Comparison of ENCODE assay signal across 1 cellular context in the genomic region with DNA sequence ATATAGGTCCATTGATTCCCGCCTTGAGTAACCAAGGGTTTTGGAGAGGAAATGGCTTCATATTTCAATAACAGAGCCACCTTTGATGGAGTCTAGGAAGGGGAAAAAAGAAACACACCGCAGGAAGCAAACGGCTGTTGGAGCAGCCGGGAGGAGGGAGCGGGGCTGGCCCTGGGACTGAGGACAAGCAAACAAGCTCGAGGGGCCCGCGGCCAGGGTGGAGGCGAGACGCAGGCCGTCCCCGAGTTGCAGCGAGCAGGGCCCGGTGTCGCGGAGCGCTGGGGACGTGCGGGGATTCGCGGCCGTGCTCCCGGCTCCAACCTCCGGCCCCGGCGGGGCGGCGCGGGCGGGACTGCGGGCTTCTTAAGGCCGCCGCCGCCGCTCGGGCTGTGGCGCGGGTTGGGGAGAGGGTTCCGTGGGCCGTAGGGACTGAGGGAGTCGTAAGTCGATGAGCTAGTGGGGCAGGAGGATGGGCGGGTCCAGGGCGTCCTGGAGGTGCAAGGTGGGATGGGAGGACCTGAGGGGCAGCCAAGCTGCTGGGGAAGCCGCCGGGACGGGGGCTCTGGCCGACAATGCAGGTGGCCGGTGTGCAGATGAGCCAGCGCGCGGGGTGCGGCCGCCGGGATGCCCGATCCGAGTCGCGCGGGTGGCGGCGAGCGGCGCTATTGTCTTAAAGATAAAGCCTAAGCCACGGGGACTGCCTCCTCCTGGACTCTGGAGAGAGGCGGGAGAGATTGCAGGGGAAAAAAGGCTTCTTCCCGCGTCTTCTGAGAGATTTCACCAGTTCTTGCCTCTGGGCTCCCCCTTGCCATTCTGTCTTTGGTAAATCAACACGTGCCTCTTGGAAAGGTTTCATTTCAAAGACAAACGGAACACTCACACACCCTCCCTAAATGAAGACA.
TF ChIP-seq lines count a peak whose summit lies in the region.

No MANE protein-coding gene starts in this region.

TF ChIP-seq in HepG2, 621 proteins besides CTCF, POLR2A, EP300 and RAD21 (continued from another document and continues in another):
- TF ChIP-seq, protein P1, sequence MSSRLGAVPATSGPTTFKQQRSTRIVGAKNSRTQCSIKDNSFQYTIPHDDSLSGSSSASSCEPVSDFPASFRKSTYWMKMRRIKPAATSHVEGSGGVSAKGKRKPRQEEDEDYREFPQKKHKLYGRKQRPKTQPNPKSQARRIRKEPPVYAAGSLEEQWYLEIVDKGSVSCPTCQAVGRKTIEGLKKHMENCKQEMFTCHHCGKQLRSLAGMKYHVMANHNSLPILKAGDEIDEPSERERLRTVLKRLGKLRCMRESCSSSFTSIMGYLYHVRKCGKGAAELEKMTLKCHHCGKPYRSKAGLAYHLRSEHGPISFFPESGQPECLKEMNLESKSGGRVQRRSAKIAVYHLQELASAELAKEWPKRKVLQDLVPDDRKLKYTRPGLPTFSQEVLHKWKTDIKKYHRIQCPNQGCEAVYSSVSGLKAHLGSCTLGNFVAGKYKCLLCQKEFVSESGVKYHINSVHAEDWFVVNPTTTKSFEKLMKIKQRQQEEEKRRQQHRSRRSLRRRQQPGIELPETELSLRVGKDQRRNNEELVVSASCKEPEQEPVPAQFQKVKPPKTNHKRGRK (CRISPR knock-in tag; IDR thresholded peaks at IDR 0.05) = no peak
- TF ChIP-seq FOXJ3 (CRISPR knock-in tag; IDR thresholded peaks at IDR 0.05; ENCODE audit: borderline replicate concordance) (no peak), XRCC5 (optimal IDR thresholded peaks at IDR 0.05; ENCODE audit: low read length) (peak; percentile 27), ARNT2 (CRISPR knock-in tag; IDR thresholded peaks at IDR 0.05; ENCODE audit: low read depth) (0 out of 2 replicates have a peak, but pooled peaks have one; percentile 45), POLR2AphosphoS2 (IDR thresholded peaks at IDR 0.05; ENCODE audit: low read depth, low read length) (no peak), ZNF446 (CRISPR knock-in tag; IDR thresholded peaks at IDR 0.05) (no peak), SOX5 (CRISPR knock-in tag; IDR thresholded peaks at IDR 0.05; ENCODE audit: borderline replicate concordance) (no peak), CHCHD3 (CRISPR knock-in tag; IDR thresholded peaks at IDR 0.05) (no peak), NRL (CRISPR knock-in tag; IDR thresholded peaks at IDR 0.05; ENCODE audit: borderline replicate concordance) (peak; percentile 19; the same call in 1 of the 2 replicates), ZNF234 (CRISPR knock-in tag; conservative IDR thresholded peaks at IDR 0.05) (no peak), CENPT (CRISPR knock-in tag; IDR thresholded peaks at IDR 0.05; ENCODE audit: low read depth) (no peak), FOSL2 (CRISPR knock-in tag; IDR thresholded peaks at IDR 0.05) (peak; percentile 24; the same call in 1 of the 2 replicates), REXO4 (CRISPR knock-in tag; IDR thresholded peaks at IDR 0.05; ENCODE audit: borderline replicate concordance) (no peak), ZNF331 (CRISPR knock-in tag; IDR thresholded peaks at IDR 0.05) (no peak), TBL1XR1 (IDR thresholded peaks at IDR 0.05; ENCODE audit: borderline replicate concordance, low read length, partially characterized antibody) (no peak), ZNF775 (CRISPR knock-in tag; IDR thresholded peaks at IDR 0.05; ENCODE audit: borderline replicate concordance) (no peak), HES4 (CRISPR knock-in tag; IDR thresholded peaks at IDR 0.05; ENCODE audit: borderline replicate concordance) (no peak), ARNT (IDR thresholded peaks at IDR 0.05) (no peak)
- TF ChIP-seq, protein P2, sequence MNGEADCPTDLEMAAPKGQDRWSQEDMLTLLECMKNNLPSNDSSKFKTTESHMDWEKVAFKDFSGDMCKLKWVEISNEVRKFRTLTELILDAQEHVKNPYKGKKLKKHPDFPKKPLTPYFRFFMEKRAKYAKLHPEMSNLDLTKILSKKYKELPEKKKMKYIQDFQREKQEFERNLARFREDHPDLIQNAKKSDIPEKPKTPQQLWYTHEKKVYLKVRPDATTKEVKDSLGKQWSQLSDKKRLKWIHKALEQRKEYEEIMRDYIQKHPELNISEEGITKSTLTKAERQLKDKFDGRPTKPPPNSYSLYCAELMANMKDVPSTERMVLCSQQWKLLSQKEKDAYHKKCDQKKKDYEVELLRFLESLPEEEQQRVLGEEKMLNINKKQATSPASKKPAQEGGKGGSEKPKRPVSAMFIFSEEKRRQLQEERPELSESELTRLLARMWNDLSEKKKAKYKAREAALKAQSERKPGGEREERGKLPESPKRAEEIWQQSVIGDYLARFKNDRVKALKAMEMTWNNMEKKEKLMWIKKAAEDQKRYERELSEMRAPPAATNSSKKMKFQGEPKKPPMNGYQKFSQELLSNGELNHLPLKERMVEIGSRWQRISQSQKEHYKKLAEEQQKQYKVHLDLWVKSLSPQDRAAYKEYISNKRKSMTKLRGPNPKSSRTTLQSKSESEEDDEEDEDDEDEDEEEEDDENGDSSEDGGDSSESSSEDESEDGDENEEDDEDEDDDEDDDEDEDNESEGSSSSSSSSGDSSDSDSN (CRISPR knock-in tag; IDR thresholded peaks at IDR 0.05) = peak; percentile 88
- TF ChIP-seq, protein P3, sequence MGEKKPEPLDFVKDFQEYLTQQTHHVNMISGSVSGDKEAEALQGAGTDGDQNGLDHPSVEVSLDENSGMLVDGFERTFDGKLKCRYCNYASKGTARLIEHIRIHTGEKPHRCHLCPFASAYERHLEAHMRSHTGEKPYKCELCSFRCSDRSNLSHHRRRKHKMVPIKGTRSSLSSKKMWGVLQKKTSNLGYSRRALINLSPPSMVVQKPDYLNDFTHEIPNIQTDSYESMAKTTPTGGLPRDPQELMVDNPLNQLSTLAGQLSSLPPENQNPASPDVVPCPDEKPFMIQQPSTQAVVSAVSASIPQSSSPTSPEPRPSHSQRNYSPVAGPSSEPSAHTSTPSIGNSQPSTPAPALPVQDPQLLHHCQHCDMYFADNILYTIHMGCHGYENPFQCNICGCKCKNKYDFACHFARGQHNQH (CRISPR knock-in tag; IDR thresholded peaks at IDR 0.05) = no peak
- TF ChIP-seq, protein P4, sequence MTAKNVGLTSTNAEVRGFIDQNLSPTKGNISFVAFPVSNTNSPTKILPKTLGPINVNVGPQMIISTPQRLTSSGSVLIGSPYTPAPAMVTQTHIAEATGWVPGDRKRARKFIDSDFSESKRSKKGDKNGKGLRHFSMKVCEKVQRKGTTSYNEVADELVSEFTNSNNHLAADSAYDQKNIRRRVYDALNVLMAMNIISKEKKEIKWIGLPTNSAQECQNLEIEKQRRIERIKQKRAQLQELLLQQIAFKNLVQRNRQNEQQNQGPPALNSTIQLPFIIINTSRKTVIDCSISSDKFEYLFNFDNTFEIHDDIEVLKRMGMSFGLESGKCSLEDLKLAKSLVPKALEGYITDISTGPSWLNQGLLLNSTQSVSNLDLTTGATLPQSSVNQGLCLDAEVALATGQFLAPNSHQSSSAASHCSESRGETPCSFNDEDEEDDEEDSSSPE (CRISPR knock-in tag; IDR thresholded peaks at IDR 0.05) = no peak
- TF ChIP-seq, protein P5, sequence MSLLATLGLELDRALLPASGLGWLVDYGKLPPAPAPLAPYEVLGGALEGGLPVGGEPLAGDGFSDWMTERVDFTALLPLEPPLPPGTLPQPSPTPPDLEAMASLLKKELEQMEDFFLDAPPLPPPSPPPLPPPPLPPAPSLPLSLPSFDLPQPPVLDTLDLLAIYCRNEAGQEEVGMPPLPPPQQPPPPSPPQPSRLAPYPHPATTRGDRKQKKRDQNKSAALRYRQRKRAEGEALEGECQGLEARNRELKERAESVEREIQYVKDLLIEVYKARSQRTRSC (CRISPR knock-in tag; IDR thresholded peaks at IDR 0.05; ENCODE audit: low read depth) = no peak
- TF ChIP-seq, protein P6, sequence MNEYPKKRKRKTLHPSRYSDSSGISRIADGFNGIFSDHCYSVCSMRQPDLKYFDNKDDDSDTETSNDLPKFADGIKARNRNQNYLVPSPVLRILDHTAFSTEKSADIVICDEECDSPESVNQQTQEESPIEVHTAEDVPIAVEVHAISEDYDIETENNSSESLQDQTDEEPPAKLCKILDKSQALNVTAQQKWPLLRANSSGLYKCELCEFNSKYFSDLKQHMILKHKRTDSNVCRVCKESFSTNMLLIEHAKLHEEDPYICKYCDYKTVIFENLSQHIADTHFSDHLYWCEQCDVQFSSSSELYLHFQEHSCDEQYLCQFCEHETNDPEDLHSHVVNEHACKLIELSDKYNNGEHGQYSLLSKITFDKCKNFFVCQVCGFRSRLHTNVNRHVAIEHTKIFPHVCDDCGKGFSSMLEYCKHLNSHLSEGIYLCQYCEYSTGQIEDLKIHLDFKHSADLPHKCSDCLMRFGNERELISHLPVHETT (CRISPR knock-in tag; conservative IDR thresholded peaks at IDR 0.05) = no peak
- TF ChIP-seq, protein P7, sequence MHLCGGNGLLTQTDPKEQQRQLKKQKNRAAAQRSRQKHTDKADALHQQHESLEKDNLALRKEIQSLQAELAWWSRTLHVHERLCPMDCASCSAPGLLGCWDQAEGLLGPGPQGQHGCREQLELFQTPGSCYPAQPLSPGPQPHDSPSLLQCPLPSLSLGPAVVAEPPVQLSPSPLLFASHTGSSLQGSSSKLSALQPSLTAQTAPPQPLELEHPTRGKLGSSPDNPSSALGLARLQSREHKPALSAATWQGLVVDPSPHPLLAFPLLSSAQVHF (CRISPR knock-in tag; IDR thresholded peaks at IDR 0.05) = no peak
- TF ChIP-seq, protein P8, sequence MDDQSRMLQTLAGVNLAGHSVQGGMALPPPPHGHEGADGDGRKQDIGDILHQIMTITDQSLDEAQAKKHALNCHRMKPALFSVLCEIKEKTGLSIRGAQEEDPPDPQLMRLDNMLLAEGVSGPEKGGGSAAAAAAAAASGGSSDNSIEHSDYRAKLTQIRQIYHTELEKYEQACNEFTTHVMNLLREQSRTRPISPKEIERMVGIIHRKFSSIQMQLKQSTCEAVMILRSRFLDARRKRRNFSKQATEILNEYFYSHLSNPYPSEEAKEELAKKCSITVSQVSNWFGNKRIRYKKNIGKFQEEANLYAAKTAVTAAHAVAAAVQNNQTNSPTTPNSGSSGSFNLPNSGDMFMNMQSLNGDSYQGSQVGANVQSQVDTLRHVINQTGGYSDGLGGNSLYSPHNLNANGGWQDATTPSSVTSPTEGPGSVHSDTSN (CRISPR knock-in tag; IDR thresholded peaks at IDR 0.05; ENCODE audit: borderline replicate concordance) = no peak
- TF ChIP-seq, protein P9, sequence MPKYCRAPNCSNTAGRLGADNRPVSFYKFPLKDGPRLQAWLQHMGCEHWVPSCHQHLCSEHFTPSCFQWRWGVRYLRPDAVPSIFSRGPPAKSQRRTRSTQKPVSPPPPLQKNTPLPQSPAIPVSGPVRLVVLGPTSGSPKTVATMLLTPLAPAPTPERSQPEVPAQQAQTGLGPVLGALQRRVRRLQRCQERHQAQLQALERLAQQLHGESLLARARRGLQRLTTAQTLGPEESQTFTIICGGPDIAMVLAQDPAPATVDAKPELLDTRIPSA (CRISPR knock-in tag; IDR thresholded peaks at IDR 0.05; ENCODE audit: borderline replicate concordance) = no peak
- TF ChIP-seq, protein P10, sequence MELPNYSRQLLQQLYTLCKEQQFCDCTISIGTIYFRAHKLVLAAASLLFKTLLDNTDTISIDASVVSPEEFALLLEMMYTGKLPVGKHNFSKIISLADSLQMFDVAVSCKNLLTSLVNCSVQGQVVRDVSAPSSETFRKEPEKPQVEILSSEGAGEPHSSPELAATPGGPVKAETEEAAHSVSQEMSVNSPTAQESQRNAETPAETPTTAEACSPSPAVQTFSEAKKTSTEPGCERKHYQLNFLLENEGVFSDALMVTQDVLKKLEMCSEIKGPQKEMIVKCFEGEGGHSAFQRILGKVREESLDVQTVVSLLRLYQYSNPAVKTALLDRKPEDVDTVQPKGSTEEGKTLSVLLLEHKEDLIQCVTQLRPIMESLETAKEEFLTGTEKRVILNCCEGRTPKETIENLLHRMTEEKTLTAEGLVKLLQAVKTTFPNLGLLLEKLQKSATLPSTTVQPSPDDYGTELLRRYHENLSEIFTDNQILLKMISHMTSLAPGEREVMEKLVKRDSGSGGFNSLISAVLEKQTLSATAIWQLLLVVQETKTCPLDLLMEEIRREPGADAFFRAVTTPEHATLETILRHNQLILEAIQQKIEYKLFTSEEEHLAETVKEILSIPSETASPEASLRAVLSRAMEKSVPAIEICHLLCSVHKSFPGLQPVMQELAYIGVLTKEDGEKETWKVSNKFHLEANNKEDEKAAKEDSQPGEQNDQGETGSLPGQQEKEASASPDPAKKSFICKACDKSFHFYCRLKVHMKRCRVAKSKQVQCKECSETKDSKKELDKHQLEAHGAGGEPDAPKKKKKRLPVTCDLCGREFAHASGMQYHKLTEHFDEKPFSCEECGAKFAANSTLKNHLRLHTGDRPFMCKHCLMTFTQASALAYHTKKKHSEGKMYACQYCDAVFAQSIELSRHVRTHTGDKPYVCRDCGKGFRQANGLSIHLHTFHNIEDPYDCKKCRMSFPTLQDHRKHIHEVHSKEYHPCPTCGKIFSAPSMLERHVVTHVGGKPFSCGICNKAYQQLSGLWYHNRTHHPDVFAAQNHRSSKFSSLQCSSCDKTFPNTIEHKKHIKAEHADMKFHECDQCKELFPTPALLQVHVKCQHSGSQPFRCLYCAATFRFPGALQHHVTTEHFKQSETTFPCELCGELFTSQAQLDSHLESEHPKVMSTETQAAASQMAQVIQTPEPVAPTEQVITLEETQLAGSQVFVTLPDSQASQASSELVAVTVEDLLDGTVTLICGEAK (IDR thresholded peaks at IDR 0.05) = no peak
- TF ChIP-seq, protein P10 (CRISPR knock-in tag; IDR thresholded peaks at IDR 0.05) = no peak; the same call in 1 of the 2 replicates
- TF ChIP-seq, protein P11, sequence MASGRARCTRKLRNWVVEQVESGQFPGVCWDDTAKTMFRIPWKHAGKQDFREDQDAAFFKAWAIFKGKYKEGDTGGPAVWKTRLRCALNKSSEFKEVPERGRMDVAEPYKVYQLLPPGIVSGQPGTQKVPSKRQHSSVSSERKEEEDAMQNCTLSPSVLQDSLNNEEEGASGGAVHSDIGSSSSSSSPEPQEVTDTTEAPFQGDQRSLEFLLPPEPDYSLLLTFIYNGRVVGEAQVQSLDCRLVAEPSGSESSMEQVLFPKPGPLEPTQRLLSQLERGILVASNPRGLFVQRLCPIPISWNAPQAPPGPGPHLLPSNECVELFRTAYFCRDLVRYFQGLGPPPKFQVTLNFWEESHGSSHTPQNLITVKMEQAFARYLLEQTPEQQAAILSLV (CRISPR knock-in tag; IDR thresholded peaks at IDR 0.05; ENCODE audit: borderline replicate concordance) = no peak
